29 cellular contexts compared by ENCODE assay signal in genomic region chr12:33609910-33610309, GRCh38.
"Had no signal": no experiment of that assay in that cellular context is flagged by ENCODE, and none has a peak within 500 bp of the region (broad histone marks: within the 10 kb centered on the region; RNA-seq: fewer than 3 reads in every experiment).

No MANE protein-coding gene starts in this region.

- H3K4me3 ChIP-seq: body of pancreas, breast epithelium had no signal

- H3K27ac ChIP-seq: body of pancreas, brain microvascular endothelial cell, breast epithelium, VCaP had no signal

- H3K4me1 ChIP-seq: body of pancreas, breast epithelium had no signal

- H3K36me3 ChIP-seq: brain microvascular endothelial cell, breast epithelium had no signal

- DNase-seq: activated B cell treated with CpG ODN at 0.5 μM for 24 hours; activated CD4-positive, alpha-beta memory T cell treated with anti-CD3 and anti-CD28 coated beads for 36 hours; activated CD4-positive, alpha-beta T cell treated with anti-CD3 and anti-CD28 coated beads for 4 hours; activated CD4-positive, alpha-beta T cell treated with anti-CD3 and anti-CD28 coated beads, Interleukin-2, amount 10 ng/mL, durations not matched to agents 24 days and 14 days; activated CD4-positive, alpha-beta T cell treated with anti-CD3 and anti-CD28 coated beads, Interleukin-2, amount 50 U/mL, for 1 hour; activated CD4-positive, alpha-beta T cell treated with anti-CD3 and anti-CD28 coated beads, Interleukin-2, amount 50 U/mL, for 4 hours; activated CD4-positive, CD25-positive, alpha-beta regulatory T cell treated with anti-CD3 and anti-CD28 coated beads, Interleukin-2, amount 50 U/mL, for 72 hours; activated CD8-positive, alpha-beta memory T cell treated with anti-CD3 and anti-CD28 coated beads, Interleukin-2, amount 50 U/mL, for 4 hours; activated CD8-positive, alpha-beta T cell treated with anti-CD3 and anti-CD28 coated beads for 36 hours; activated effector memory CD4-positive, alpha-beta T cell treated with anti-CD3 and anti-CD28 coated beads, Interleukin-2, amount 50 U/mL, for 16 hours; activated gamma-delta T cell treated with Interleukin-2 at 50 U/mL for 16 hours; activated naive CD4-positive, alpha-beta T cell; activated naive CD4-positive, alpha-beta T cell treated with anti-CD3 and anti-CD28 coated beads for 36 hours; activated naive CD8-positive, alpha-beta T cell treated with anti-CD3 and anti-CD28 coated beads, Interleukin-2, amount 10 ng/mL, durations not matched to agents 7 days and 5 days; activated naive CD8-positive, alpha-beta T cell treated with anti-CD3 and anti-CD28 coated beads, Interleukin-2, amount 50 U/mL, for 24 hours; activated T-cell treated with anti-CD3 and anti-CD28 coated beads for 4 hours; activated T-cell treated with anti-CD3 and anti-CD28 coated beads, Interleukin-2, amount 50 U/mL, for 1 hour; activated T-cell treated with anti-CD3 and anti-CD28 coated beads, Interleukin-2, amount 50 U/mL, for 4 hours; activated T-cell treated with anti-CD3 and anti-CD28 coated beads, Interleukin-2, amount 50 U/mL, for 72 hours; amygdala; anterior cingulate cortex; body of pancreas; brain microvascular endothelial cell; central memory CD4-positive, alpha-beta T cell; T-helper 2 cell; T-helper 9 cell had no signal

- H3K27me3 ChIP-seq: body of pancreas, brain microvascular endothelial cell, breast epithelium had no signal

- H3K9me3 ChIP-seq: body of pancreas, breast epithelium had no signal

- ATAC-seq: activated CD8-positive, alpha-beta T cell treated with anti-CD3 and anti-CD28 coated beads for 36 hours; activated naive CD8-positive, alpha-beta T cell treated with anti-CD3 and anti-CD28 coated beads, Interleukin-2, amount 50 U/mL, for 24 hours; activated T-cell treated with anti-CD3 and anti-CD28 coated beads, Interleukin-2, amount 50 U/mL, for 4 hours; activated T-cell treated with anti-CD3 and anti-CD28 coated beads, Interleukin-2, amount 50 U/mL, for 72 hours; activated T-helper 17 cell treated with anti-CD3 and anti-CD28 coated beads, Interleukin-2, amount 50 U/mL, for 72 hours; body of pancreas had no signal
